ENCODE assay signal across 1 cellular context in the genomic region with DNA sequence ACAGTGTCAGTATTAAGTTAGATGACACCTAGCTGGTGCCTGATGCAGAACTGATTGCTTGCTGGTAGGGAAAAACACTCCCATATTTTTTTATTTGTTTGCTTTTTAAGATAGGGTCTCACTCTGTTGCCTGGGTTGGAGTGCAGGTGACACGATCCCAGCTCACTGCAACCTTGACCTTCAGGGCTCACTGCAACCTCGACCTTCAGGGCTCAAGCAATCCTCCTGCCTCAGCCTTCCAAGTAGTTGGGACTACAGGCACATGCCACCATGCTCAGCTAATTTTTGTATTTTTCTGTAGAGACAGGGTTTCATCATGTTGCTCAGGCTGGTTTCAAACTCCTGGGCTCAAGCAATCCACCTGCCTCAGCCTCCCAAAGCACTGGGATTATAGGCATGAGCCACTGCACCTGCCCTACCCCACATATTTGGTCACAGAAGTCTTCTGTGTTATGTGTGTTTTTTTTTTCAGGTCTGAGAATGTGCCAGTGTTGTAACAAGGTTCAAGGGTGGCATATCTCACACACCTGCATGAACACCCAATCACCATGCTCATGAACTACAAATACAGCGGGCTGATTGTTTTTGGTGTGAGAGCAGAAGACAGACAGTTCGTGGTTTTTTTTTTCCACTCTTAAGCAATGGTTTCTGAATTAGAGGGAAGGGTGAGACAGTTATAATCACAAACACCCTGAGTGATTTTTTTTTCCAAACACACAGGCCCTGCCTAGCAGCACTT.
TF ChIP-seq lines count a peak whose summit lies in the region.

No MANE protein-coding gene starts in this region.

TF ChIP-seq in liver, 16 proteins besides CTCF, POLR2A, EP300 and RAD21 (continued from another document):
- TF ChIP-seq, protein P1, sequence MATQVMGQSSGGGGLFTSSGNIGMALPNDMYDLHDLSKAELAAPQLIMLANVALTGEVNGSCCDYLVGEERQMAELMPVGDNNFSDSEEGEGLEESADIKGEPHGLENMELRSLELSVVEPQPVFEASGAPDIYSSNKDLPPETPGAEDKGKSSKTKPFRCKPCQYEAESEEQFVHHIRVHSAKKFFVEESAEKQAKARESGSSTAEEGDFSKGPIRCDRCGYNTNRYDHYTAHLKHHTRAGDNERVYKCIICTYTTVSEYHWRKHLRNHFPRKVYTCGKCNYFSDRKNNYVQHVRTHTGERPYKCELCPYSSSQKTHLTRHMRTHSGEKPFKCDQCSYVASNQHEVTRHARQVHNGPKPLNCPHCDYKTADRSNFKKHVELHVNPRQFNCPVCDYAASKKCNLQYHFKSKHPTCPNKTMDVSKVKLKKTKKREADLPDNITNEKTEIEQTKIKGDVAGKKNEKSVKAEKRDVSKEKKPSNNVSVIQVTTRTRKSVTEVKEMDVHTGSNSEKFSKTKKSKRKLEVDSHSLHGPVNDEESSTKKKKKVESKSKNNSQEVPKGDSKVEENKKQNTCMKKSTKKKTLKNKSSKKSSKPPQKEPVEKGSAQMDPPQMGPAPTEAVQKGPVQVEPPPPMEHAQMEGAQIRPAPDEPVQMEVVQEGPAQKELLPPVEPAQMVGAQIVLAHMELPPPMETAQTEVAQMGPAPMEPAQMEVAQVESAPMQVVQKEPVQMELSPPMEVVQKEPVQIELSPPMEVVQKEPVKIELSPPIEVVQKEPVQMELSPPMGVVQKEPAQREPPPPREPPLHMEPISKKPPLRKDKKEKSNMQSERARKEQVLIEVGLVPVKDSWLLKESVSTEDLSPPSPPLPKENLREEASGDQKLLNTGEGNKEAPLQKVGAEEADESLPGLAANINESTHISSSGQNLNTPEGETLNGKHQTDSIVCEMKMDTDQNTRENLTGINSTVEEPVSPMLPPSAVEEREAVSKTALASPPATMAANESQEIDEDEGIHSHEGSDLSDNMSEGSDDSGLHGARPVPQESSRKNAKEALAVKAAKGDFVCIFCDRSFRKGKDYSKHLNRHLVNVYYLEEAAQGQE (IDR thresholded peaks at IDR 0.05): peak; percentile 28
- TF ChIP-seq EGR1 (IDR thresholded peaks at IDR 0.05; ENCODE audit: low read depth in 2 of 2) (peak in 1 of 2 donors; percentile 81), NR2F2 (IDR thresholded peaks at IDR 0.05) (peak; percentile 77), SP1 (IDR thresholded peaks at IDR 0.05) (peak; percentile 82), JUND (IDR thresholded peaks at IDR 0.05) (peak; percentile 53 to 63), HNF4A (conservative IDR thresholded peaks at IDR 0.05) (peak; percentile 87 to 91), GABPA (IDR thresholded peaks at IDR 0.05 in 1 of 2, conservative IDR thresholded peaks at IDR 0.05 in 1 of 2) (peak in 1 of 2 donors; percentile 48), FOXA1 (IDR thresholded peaks at IDR 0.05) (peak; percentile 77), FOXA2 (IDR thresholded peaks at IDR 0.05) (peak; percentile 54), TAF1 (conservative IDR thresholded peaks at IDR 0.05) (no peak)
- TF ChIP-seq, protein P2, sequence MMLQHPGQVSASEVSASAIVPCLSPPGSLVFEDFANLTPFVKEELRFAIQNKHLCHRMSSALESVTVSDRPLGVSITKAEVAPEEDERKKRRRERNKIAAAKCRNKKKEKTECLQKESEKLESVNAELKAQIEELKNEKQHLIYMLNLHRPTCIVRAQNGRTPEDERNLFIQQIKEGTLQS (IDR thresholded peaks at IDR 0.05): peak; percentile 46
- TF ChIP-seq, protein P3, sequence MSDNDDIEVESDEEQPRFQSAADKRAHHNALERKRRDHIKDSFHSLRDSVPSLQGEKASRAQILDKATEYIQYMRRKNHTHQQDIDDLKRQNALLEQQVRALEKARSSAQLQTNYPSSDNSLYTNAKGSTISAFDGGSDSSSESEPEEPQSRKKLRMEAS (IDR thresholded peaks at IDR 0.05): peak; percentile 63
TF ChIP-seq in liver: peak in this region for 15.
